In the genomic region with DNA sequence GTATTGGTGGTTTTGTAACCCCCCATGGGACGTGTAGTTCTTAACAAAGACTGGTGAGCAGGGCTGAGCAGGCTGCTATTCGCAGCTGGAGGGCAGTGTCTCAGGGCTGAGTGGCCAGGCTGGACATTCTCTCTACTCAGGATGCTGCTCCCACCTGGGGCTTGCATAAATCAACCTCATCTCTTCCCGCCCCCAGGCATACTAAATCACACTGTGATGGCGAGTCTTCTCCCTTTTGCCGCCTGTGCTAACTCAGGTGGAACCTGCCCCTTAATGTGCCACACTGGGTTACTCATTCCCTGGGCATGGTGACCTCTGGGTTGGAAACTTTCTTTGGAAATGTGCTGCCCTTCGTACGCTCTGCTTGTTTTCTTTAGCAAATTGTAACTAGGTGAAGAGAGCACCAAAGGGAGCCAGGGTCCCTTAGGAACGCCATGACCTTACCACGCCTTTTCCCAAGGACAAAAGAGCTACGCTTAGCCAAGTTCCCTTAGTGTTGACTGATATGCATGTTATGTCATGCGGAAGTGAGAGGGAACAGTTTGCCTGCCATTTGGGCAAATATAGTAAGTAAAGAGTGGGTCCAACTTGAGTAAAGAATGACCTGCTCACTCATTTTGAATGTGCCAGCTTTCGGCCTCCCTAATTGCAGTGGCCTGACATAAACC, we compare ENCODE assay signal across 1 cellular context.
TF ChIP-seq lines count a peak whose summit lies in the region.

No MANE protein-coding gene starts in this region.

TF ChIP-seq in HepG2, 621 proteins besides CTCF, POLR2A, EP300 and RAD21 (continued from another document and continues in another):
- TF ChIP-seq, protein P1, sequence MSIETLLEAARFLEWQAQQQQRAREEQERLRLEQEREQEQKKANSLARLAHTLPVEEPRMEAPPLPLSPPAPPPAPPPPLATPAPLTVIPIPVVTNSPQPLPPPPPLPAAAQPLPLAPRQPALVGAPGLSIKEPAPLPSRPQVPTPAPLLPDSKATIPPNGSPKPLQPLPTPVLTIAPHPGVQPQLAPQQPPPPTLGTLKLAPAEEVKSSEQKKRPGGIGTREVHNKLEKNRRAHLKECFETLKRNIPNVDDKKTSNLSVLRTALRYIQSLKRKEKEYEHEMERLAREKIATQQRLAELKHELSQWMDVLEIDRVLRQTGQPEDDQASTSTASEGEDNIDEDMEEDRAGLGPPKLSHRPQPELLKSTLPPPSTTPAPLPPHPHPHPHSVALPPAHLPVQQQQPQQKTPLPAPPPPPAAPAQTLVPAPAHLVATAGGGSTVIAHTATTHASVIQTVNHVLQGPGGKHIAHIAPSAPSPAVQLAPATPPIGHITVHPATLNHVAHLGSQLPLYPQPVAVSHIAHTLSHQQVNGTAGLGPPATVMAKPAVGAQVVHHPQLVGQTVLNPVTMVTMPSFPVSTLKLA (IDR thresholded peaks at IDR 0.05) = no peak
- no peak for TF ChIP-seq ZBTB42 (CRISPR knock-in tag; IDR thresholded peaks at IDR 0.05)
- TF ChIP-seq ZNF609 (CRISPR knock-in tag; IDR thresholded peaks at IDR 0.05; ENCODE audit: borderline replicate concordance) = peak; percentile 47; the same call in 1 of the 2 replicates
- no peak for TF ChIP-seq YEATS4 (CRISPR knock-in tag; IDR thresholded peaks at IDR 0.05; ENCODE audit: borderline replicate concordance)
- TF ChIP-seq, protein P2, sequence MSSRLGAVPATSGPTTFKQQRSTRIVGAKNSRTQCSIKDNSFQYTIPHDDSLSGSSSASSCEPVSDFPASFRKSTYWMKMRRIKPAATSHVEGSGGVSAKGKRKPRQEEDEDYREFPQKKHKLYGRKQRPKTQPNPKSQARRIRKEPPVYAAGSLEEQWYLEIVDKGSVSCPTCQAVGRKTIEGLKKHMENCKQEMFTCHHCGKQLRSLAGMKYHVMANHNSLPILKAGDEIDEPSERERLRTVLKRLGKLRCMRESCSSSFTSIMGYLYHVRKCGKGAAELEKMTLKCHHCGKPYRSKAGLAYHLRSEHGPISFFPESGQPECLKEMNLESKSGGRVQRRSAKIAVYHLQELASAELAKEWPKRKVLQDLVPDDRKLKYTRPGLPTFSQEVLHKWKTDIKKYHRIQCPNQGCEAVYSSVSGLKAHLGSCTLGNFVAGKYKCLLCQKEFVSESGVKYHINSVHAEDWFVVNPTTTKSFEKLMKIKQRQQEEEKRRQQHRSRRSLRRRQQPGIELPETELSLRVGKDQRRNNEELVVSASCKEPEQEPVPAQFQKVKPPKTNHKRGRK (CRISPR knock-in tag; IDR thresholded peaks at IDR 0.05) = no peak
- TF ChIP-seq HOXD1 (CRISPR knock-in tag; IDR thresholded peaks at IDR 0.05) = no peak
- no peak for TF ChIP-seq KLF11 (CRISPR knock-in tag; IDR thresholded peaks at IDR 0.05)
- TF ChIP-seq HNF4A (CRISPR knock-in tag; IDR thresholded peaks at IDR 0.05) = peak; percentile 39; the same call in 1 of the 2 replicates
- TF ChIP-seq, protein P3, sequence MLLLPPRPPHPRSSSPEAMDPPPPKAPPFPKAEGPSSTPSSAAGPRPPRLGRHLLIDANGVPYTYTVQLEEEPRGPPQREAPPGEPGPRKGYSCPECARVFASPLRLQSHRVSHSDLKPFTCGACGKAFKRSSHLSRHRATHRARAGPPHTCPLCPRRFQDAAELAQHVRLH (CRISPR knock-in tag; IDR thresholded peaks at IDR 0.05; ENCODE audit: borderline replicate concordance, low read depth) = no peak
- no peak for TF ChIP-seq ZNF136 (CRISPR knock-in tag; IDR thresholded peaks at IDR 0.05; ENCODE audit: low read depth)
- no peak for TF ChIP-seq ZSCAN29 (CRISPR knock-in tag; conservative IDR thresholded peaks at IDR 0.05)
- no peak for TF ChIP-seq FUBP1 (CRISPR knock-in tag; IDR thresholded peaks at IDR 0.05; ENCODE audit: borderline replicate concordance)
- no peak for TF ChIP-seq NFRKB (IDR thresholded peaks at IDR 0.05)
- no peak for TF ChIP-seq CHD4 (IDR thresholded peaks at IDR 0.05; ENCODE audit: borderline replicate concordance, low read length)
- peak; percentile 78; the same call in 1 of the 2 replicates for TF ChIP-seq AHDC1 (CRISPR knock-in tag; IDR thresholded peaks at IDR 0.05; ENCODE audit: borderline replicate concordance)
- no peak for TF ChIP-seq KDM2A (CRISPR knock-in tag; IDR thresholded peaks at IDR 0.05; ENCODE audit: borderline replicate concordance, low read depth)
- TF ChIP-seq SIX4 (CRISPR knock-in tag; IDR thresholded peaks at IDR 0.05) = no peak
- TF ChIP-seq, protein P4, sequence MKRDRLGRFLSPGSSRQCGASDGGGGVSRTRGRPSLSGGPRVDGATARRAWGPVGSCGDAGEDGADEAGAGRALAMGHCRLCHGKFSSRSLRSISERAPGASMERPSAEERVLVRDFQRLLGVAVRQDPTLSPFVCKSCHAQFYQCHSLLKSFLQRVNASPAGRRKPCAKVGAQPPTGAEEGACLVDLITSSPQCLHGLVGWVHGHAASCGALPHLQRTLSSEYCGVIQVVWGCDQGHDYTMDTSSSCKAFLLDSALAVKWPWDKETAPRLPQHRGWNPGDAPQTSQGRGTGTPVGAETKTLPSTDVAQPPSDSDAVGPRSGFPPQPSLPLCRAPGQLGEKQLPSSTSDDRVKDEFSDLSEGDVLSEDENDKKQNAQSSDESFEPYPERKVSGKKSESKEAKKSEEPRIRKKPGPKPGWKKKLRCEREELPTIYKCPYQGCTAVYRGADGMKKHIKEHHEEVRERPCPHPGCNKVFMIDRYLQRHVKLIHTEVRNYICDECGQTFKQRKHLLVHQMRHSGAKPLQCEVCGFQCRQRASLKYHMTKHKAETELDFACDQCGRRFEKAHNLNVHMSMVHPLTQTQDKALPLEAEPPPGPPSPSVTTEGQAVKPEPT (CRISPR knock-in tag; IDR thresholded peaks at IDR 0.05; ENCODE audit: low read depth) = no peak
- no peak for TF ChIP-seq SIN3A (IDR thresholded peaks at IDR 0.05; ENCODE audit: borderline replicate concordance, low read depth, low read length)
- TF ChIP-seq, protein P5, sequence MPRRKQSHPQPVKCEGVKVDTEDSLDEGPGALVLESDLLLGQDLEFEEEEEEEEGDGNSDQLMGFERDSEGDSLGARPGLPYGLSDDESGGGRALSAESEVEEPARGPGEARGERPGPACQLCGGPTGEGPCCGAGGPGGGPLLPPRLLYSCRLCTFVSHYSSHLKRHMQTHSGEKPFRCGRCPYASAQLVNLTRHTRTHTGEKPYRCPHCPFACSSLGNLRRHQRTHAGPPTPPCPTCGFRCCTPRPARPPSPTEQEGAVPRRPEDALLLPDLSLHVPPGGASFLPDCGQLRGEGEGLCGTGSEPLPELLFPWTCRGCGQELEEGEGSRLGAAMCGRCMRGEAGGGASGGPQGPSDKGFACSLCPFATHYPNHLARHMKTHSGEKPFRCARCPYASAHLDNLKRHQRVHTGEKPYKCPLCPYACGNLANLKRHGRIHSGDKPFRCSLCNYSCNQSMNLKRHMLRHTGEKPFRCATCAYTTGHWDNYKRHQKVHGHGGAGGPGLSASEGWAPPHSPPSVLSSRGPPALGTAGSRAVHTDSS (CRISPR knock-in tag; conservative IDR thresholded peaks at IDR 0.05) = no peak
- TF ChIP-seq AKNA (CRISPR knock-in tag; IDR thresholded peaks at IDR 0.05; ENCODE audit: borderline replicate concordance) = no peak
